In the genomic region with DNA sequence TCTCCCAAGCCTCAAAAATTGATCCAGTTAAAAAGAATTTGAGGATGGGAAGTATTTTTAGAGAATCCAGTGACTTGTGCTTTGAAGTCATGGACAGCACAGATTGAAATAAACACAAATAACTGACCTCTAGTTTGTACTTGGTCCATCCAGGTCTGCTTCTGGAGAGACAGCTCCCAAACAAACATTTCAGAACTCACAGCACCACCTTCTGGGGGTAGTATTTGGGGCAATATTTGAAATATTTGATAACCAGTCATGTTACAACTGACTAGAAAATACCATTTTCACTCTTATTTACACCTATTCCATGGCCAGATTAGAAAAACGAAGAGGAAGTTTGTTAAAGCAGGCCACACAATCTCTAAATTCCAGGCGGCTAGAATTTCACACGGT, we compare ENCODE assay signal across 15 cellular contexts. TPM values are rescaled to one million over a fixed set of nuclear protein-coding genes. Genes with fewer than 3 reads are reported as not detected.
A peak's percentile ranks its signal among the peaks of the same experiment; 100 is the strongest.
DNase-seq lines count a peak whose midpoint lies in the region; ATAC-seq, FAIRE-seq and TF ChIP-seq lines count a peak whose summit lies in the region.
"Had no signal": no experiment of that assay in that cellular context is flagged by ENCODE, and none has a peak within 500 bp of the region (broad histone marks: within the 10 kb centered on the region; RNA-seq: fewer than 3 reads in every experiment).

No MANE protein-coding gene starts in this region.

- H3K14ac ChIP-seq in H1 (ENCODE audit: insufficient read length): no peak overlapping the region

- H3K27me3 ChIP-seq in GM23338 (ENCODE audit: insufficient read depth) (no peaks in the 10 kb centered on the region), H1 (replicated peaks in 1 of 4; ENCODE audit: control insufficient read depth in 3 of 4, extremely low read depth in 1 of 4, insufficient read depth in 3 of 4, low read length in 3 of 4) (no peaks in the 10 kb centered on the region), neural progenitor cell (no peaks in the 10 kb centered on the region), vagina (no peaks in the 10 kb centered on the region)
- H3K27me3 ChIP-seq: ovary had no signal

- peak; percentile 28 to 47; a peak in 3 of 4 replicates for TF ChIP-seq CTCF in GM23338 (conservative IDR thresholded peaks at IDR 0.05; ENCODE audit: low read depth in 2 of 2)
- peak in 2 of 3 experiments; percentile 7 to 23; a peak in 1 of 4 replicates for TF ChIP-seq CTCF in H1 (IDR thresholded peaks at IDR 0.05; ENCODE audit: control extremely low read depth in 1 of 3, insufficient read depth in 1 of 3, low read depth in 1 of 3, low read length in 3 of 3)
- TF ChIP-seq CTCF in neural progenitor cell (IDR thresholded peaks at IDR 0.05): peak; percentile 39
- TF ChIP-seq CTCF in vagina (IDR thresholded peaks at IDR 0.05): peak in 1 of 3 experiments; percentile 30

- FAIRE-seq in H1 (lab: Jason Lieb, UNC): no peak
- FAIRE-seq: frontal cortex, HTR-8/SVneo had no signal

- H2BK12ac ChIP-seq in H1 (ENCODE audit: low read depth, low read length): no peak overlapping the region

- H3K27ac Mint-ChIP-seq in GM23338 (no peak overlapping the region), neural progenitor cell (no peak overlapping the region)
- H3K27ac Mint-ChIP-seq in activated CD4-positive, alpha-beta T cell treated with anti-CD3 and anti-CD28 coated beads, Interleukin-2, amount 10 ng/mL, durations not matched to agents 7 days and 5 days: no peak overlapping the region
- H3K27ac Mint-ChIP-seq: activated T-cell treated with anti-CD3 and anti-CD28 coated beads, Interleukin-2, amount 50 U/mL, for 72 hours; stimulated activated naive CD8-positive, alpha-beta T cell treated with anti-CD3 and anti-CD28 coated beads, Interleukin-15, Interleukin-2, amounts not matched to agents 100 ng/mL and 50 ng/mL, for 24 hours had no signal

- DNase-seq in GM23338 (ENCODE audit: low spot score) (no peak), OCI-M1 (lab: John Stamatoyannopoulos, UW) (peak; percentile 82), H1 (ENCODE audit: low read depth in 1 of 2, low spot score in 2 of 2) (no peak), neural progenitor cell (ENCODE audit: low spot score) (peak; percentile 21), vagina (ENCODE audit: extremely low spot score in 2 of 2) (no peak), NCI-H226 (no peak)
- no peak for DNase-seq in activated CD4-positive, alpha-beta T cell treated with anti-CD3 and anti-CD28 coated beads, Interleukin-2, amount 10 ng/mL, durations not matched to agents 7 days and 5 days
- DNase-seq: activated CD4-positive, CD25-positive, alpha-beta regulatory T cell; activated T-cell treated with anti-CD3 and anti-CD28 coated beads, Interleukin-2, amount 50 U/mL, for 72 hours; NCI-H2107; ovary; stimulated activated CD4-positive, alpha-beta T cell treated with anti-CD3 and anti-CD28 coated beads, Interleukin-2, amount 100 ng/mL, for 24 hours had no signal

- H3K9me3 ChIP-seq in H1 (ENCODE audit: insufficient read depth in 2 of 2, low read depth in 1 of 2, low read length in 1 of 2) (no peaks in the 10 kb centered on the region; a peak in 1 of 4 replicates), neural progenitor cell (ENCODE audit: low read depth) (no peaks in the 10 kb centered on the region), vagina (no peaks in the 10 kb centered on the region)
- H3K9me3 ChIP-seq: ovary had no signal

- no peak overlapping the region for H3K4ac ChIP-seq in H1 (replicated peaks; ENCODE audit: insufficient read length, low read depth, low read length)

- no peaks in the 10 kb centered on the region for H3K79me1 ChIP-seq in H1 (ENCODE audit: low read depth, low read length)

- peak; percentile 30 to 54; a peak in 3 of 4 replicates for TF ChIP-seq RAD21 in H1 (IDR thresholded peaks at IDR 0.05 in 1 of 2, conservative IDR thresholded peaks at IDR 0.05 in 1 of 2; ENCODE audit: low read depth in 2 of 2, low read length in 2 of 2)

- TF ChIP-seq POLR2A in H1 (IDR thresholded peaks at IDR 0.05; ENCODE audit: control extremely low read depth in 1 of 2, low read depth in 2 of 2, low read length in 2 of 2) (no peak), vagina (IDR thresholded peaks at IDR 0.05) (no peak)

- no peak overlapping the region for H2AK5ac ChIP-seq in H1 (ENCODE audit: low read depth, low read length)

- no peak overlapping the region for H3K18ac ChIP-seq in H1 (ENCODE audit: extremely low read depth, low read length)

- CTCF ChIA-PET in H1 (lab: Charles Lee; ENCODE audit: partially characterized antibody): interaction anchor here (0.6 to 1.9 kb wide), 11 partner anchors 15 to 403 kb away, joined by 3 to 5 read pairs (median 3); no protein-coding TSS in a partner anchor
- CTCF ChIA-PET in activated CD4-positive, alpha-beta T cell treated with anti-CD3 and anti-CD28 coated beads, Interleukin-2, amount 10 ng/mL, durations not matched to agents 7 days and 5 days (lab: Charles Lee): interaction anchor here (0.7 kb wide), 1 partner anchor 40 kb away, joined by 3 read pairs; no protein-coding TSS in a partner anchor

- H2BK15ac ChIP-seq in H1 (ENCODE audit: low read length): no peak overlapping the region

- H3K36me3 Mint-ChIP-seq in GM23338 (ENCODE audit: low read depth) (peaks cover 16% of the 10 kb centered on the region; the same call in 2 of the 3 replicates), neural progenitor cell (no peaks in the 10 kb centered on the region)
- H3K36me3 Mint-ChIP-seq in activated CD4-positive, alpha-beta T cell treated with anti-CD3 and anti-CD28 coated beads, Interleukin-2, amount 10 ng/mL, durations not matched to agents 7 days and 5 days (ENCODE audit: low read depth): peaks cover 31% of the 10 kb centered on the region

- no peak overlapping the region for H2BK5ac ChIP-seq in H1 (ENCODE audit: low read depth, low read length)

- no peaks in the 10 kb centered on the region for H3K27me3 Mint-ChIP-seq in GM23338 (ENCODE audit: insufficient read depth, low read depth, poor library complexity)
- no peaks in the 10 kb centered on the region for H3K27me3 Mint-ChIP-seq in neural progenitor cell (ENCODE audit: insufficient read depth, low read depth)
- no peaks in the 10 kb centered on the region for H3K27me3 Mint-ChIP-seq in activated CD4-positive, alpha-beta T cell treated with anti-CD3 and anti-CD28 coated beads, Interleukin-2, amount 10 ng/mL, durations not matched to agents 7 days and 5 days
- H3K27me3 Mint-ChIP-seq: stimulated activated naive CD8-positive, alpha-beta T cell treated with anti-CD3 and anti-CD28 coated beads, Interleukin-15, Interleukin-2, amounts not matched to agents 100 ng/mL and 50 ng/mL, for 24 hours had no signal

- POLR2A ChIA-PET in H1 (lab: Charles Lee; ENCODE audit: partially characterized antibody): interaction anchor here (0.9 to 4.3 kb wide), 3 partner anchors 12 to 55 kb away, joined by 3 to 26 read pairs (median 5); no protein-coding TSS in a partner anchor
- POLR2A ChIA-PET in activated CD4-positive, alpha-beta T cell treated with anti-CD3 and anti-CD28 coated beads, Interleukin-2, amount 10 ng/mL, durations not matched to agents 7 days and 5 days (lab: Charles Lee): no interaction called here

- H3K9me3 Mint-ChIP-seq in GM23338: no peaks in the 10 kb centered on the region; the same call in 2 of the 3 replicates
- no peaks in the 10 kb centered on the region for H3K9me3 Mint-ChIP-seq in neural progenitor cell
- peaks cover 2% of the 10 kb centered on the region for H3K9me3 Mint-ChIP-seq in activated CD4-positive, alpha-beta T cell treated with anti-CD3 and anti-CD28 coated beads, Interleukin-2, amount 10 ng/mL, durations not matched to agents 7 days and 5 days
- H3K9me3 Mint-ChIP-seq: activated T-cell treated with anti-CD3 and anti-CD28 coated beads, Interleukin-2, amount 50 U/mL, for 72 hours had no signal

- no peak overlapping the region for H2BK20ac ChIP-seq in H1 (ENCODE audit: low read length)

- H3K4me3 Mint-ChIP-seq in GM23338 (no peak overlapping the region), neural progenitor cell (no peak overlapping the region)
- no peak overlapping the region for H3K4me3 Mint-ChIP-seq in activated CD4-positive, alpha-beta T cell treated with anti-CD3 and anti-CD28 coated beads, Interleukin-2, amount 10 ng/mL, durations not matched to agents 7 days and 5 days
- H3K4me3 Mint-ChIP-seq: activated T-cell treated with anti-CD3 and anti-CD28 coated beads, Interleukin-2, amount 50 U/mL, for 72 hours; stimulated activated naive CD8-positive, alpha-beta T cell treated with anti-CD3 and anti-CD28 coated beads, Interleukin-15, Interleukin-2, amounts not matched to agents 100 ng/mL and 50 ng/mL, for 24 hours had no signal

- no peak overlapping the region for H4K8ac ChIP-seq in H1 (ENCODE audit: extremely low read depth, insufficient read depth, low read length)

- H4K91ac ChIP-seq in H1 (replicated peaks; ENCODE audit: insufficient read length, low read length): no peak overlapping the region

- H4K5ac ChIP-seq in H1 (ENCODE audit: insufficient read length, low read depth, low read length): no peak overlapping the region

- H3K36me3 ChIP-seq in GM23338 (ENCODE audit: insufficient read depth) (no peaks in the 10 kb centered on the region), H1 (ENCODE audit: control insufficient read depth in 2 of 4, insufficient read depth in 4 of 4, low read length in 3 of 4) (peaks cover 0 to 11% (median 3%) of the 10 kb centered on the region in 4 experiments; a peak in 3 of 8 replicates), neural progenitor cell (no peaks in the 10 kb centered on the region), vagina (no peaks in the 10 kb centered on the region)
- H3K36me3 ChIP-seq: ovary had no signal

- H4K20me1 ChIP-seq in GM23338 (replicated peaks; ENCODE audit: insufficient read depth) (no peaks in the 10 kb centered on the region), H1 (replicated peaks in 1 of 2; ENCODE audit: control insufficient read depth in 1 of 2, insufficient read depth in 2 of 2, low read length in 2 of 2) (no peaks in the 10 kb centered on the region), neural progenitor cell (ENCODE audit: low read depth) (no peaks in the 10 kb centered on the region)

- H3K4me1 Mint-ChIP-seq in GM23338 (peaks cover 8% of the 10 kb centered on the region; the same call in 2 of the 3 replicates), neural progenitor cell (no peaks in the 10 kb centered on the region)
- H3K4me1 Mint-ChIP-seq in activated CD4-positive, alpha-beta T cell treated with anti-CD3 and anti-CD28 coated beads, Interleukin-2, amount 10 ng/mL, durations not matched to agents 7 days and 5 days: no peaks in the 10 kb centered on the region

- H3K4me1 ChIP-seq in GM23338 (ENCODE audit: insufficient read depth) (no peaks in the 10 kb centered on the region), H1 (replicated peaks in 1 of 4; ENCODE audit: control insufficient read depth in 3 of 4, insufficient read depth in 4 of 4, low read length in 3 of 4) (no peaks in the 10 kb centered on the region; a peak in 1 of 7 replicates), neural progenitor cell (no peaks in the 10 kb centered on the region), vagina (peaks cover 54% of the 10 kb centered on the region)

- no peak overlapping the region for H2AFZ ChIP-seq in GM23338
- no peak overlapping the region for H2AFZ ChIP-seq in H1 (ENCODE audit: low read length)
- H2AFZ ChIP-seq in neural progenitor cell (replicated peaks): no peak overlapping the region

- H3K23me2 ChIP-seq in H1 (ENCODE audit: low read depth, low read length): no peaks in the 10 kb centered on the region

- H3K4me3 ChIP-seq in GM23338 (no peak overlapping the region), H1 (ENCODE audit: extremely low read depth in 1 of 4, insufficient read depth in 2 of 4, low read depth in 3 of 4, low read length in 4 of 4) (no peak overlapping the region), neural progenitor cell (no peak overlapping the region), vagina (no peak overlapping the region)
- H3K4me3 ChIP-seq: ovary had no signal

- H3K27ac ChIP-seq in GM23338 (ENCODE audit: low read depth) (no peak overlapping the region), H1 (ENCODE audit: low read depth, low read length) (no peak overlapping the region), neural progenitor cell (no peak overlapping the region), vagina (no peak overlapping the region)
- H3K27ac ChIP-seq: ovary had no signal

- intact Hi-C loops in vagina (cut with DNase I): no loop called here

- ATAC-seq in GM23338: no peak
- ATAC-seq: activated T-cell treated with anti-CD3 and anti-CD28 coated beads, Interleukin-2, amount 50 U/mL, for 72 hours had no signal

- H3K56ac ChIP-seq in H1 (replicated peaks; ENCODE audit: insufficient read length, low read depth, low read length): no peak overlapping the region

- no peak overlapping the region for H3K23ac ChIP-seq in H1 (ENCODE audit: insufficient read length)

- H3K9me2 ChIP-seq in GM23338 (ENCODE audit: insufficient read depth): no peaks in the 10 kb centered on the region

- H3K9ac ChIP-seq in H1 (replicated peaks in 1 of 4; ENCODE audit: extremely low read depth in 1 of 4, low read depth in 3 of 4, low read length in 3 of 4): no peak overlapping the region
- H3K9ac ChIP-seq in neural progenitor cell: no peak overlapping the region

- WGBS in H1 (ENCODE audit: extremely low coverage in 1 of 2, insufficient coverage in 1 of 2, insufficient read length in 1 of 2, insufficient replicate concordance in 2 of 2, low coverage in 1 of 2, low lambda C conversion rate in 2 of 2, missing lambda C conversion rate in 1 of 2), 2 experiments: 82% methylated on average over 3 of the region's 3 CpGs; no CpG with 5 or more reads in 1 of the 2 experiments

- H2BK120ac ChIP-seq in H1 (replicated peaks; ENCODE audit: low read depth, low read length): no peak overlapping the region

- H3K4me2 ChIP-seq in GM23338 (no peak overlapping the region), H1 (ENCODE audit: insufficient read depth in 1 of 2, low read depth in 2 of 2, low read length in 2 of 2) (no peak overlapping the region), neural progenitor cell (no peak overlapping the region)

- no peaks in the 10 kb centered on the region for H3F3A ChIP-seq in GM23338 (replicated peaks; ENCODE audit: low read depth)
- no peaks in the 10 kb centered on the region for H3F3A ChIP-seq in neural progenitor cell (ENCODE audit: low read depth)

- H3K79me2 ChIP-seq in GM23338 (replicated peaks; ENCODE audit: insufficient read depth): no peaks in the 10 kb centered on the region
- H3K79me2 ChIP-seq in H1 (ENCODE audit: control insufficient read depth in 1 of 2, insufficient read depth in 2 of 2, low read length in 2 of 2): no peaks in the 10 kb centered on the region
- no peaks in the 10 kb centered on the region for H3K79me2 ChIP-seq in neural progenitor cell (ENCODE audit: low read depth)

- TF ChIP-seq EP300 in H1 (IDR thresholded peaks at IDR 0.05; ENCODE audit: borderline replicate concordance in 1 of 2, low read depth in 2 of 2, low read length in 2 of 2): no peak

RNA-seq across cellular contexts. Expression of a gene that starts 56.2 kb away (rescaled TPM):
- 396 and 408 TPM in 2 replicates for total RNA-seq in GM23338 (2014; rRNA removed; shearing (Covaris generic))
- 432 and 444 TPM in 2 replicates for polyA plus RNA-seq in GM23338 (2016; fragmentation: Nextera tagmentation; extraction: Ambion mirVana)
- total RNA-seq in H1 (2021; fragmentation: NEBNext Ultra II Directional; extraction: Animal tissue kit (Norgen Biotek cat#: 25700)): 362 and 369 TPM in 2 replicates
- polyA plus RNA-seq in H1 (2011; rRNA removed): 225 and 347 TPM in 2 replicates
- 320 TPM for polyA plus RNA-seq in H1 (2011; cell fraction: cytosol; rRNA removed)
- polyA plus RNA-seq in H1 (2011; cell fraction: nucleus; rRNA removed): 200 TPM
- polyA plus RNA-seq in H1 (2012, experiment 1 of 2): 345 to 487 TPM (median 367 TPM) in 4 replicates
- polyA plus RNA-seq in H1 (2012, experiment 2 of 2): 182 TPM
- 653 TPM for polyA plus RNA-seq in H1 (2013, experiment 1 of 2)
- polyA plus RNA-seq in H1 (2013, experiment 2 of 2): 644 TPM
- polyA minus RNA-seq in H1 (2011; rRNA and poly(A)+ RNA removed): 275 and 478 TPM in 2 replicates
- polyA minus RNA-seq in H1 (2011; cell fraction: cytosol; rRNA and poly(A)+ RNA removed): 318 TPM
- polyA minus RNA-seq in H1 (2011; cell fraction: nucleus; rRNA and poly(A)+ RNA removed): 435 TPM
- 94.6 and 96.4 TPM in 2 replicates for total RNA-seq in neural progenitor cell (ENCODE audit: low replicate concordance)
- 100 to 1,000 TPM; 230 to 272 TPM for total RNA-seq in activated CD4-positive, alpha-beta T cell treated with anti-CD3 and anti-CD28 coated beads, Interleukin-2, amount 10 ng/mL, durations not matched to agents 7 days and 5 days
- total RNA-seq in vagina: 84.7 TPM

Comparison
In these comparisons a context has a peak if more than half of its experiments do, and no peak if none do; other contexts are left out.
1. DNase-seq: peak in OCI-M1 (single experiment) and neural progenitor cell (single experiment); none in GM23338 (single experiment), H1 (0 of 2), activated CD4-positive, alpha-beta T cell treated with anti-CD3 and anti-CD28 coated beads, Interleukin-2, amount 10 ng/mL, durations not matched to agents 7 days and 5 days (single experiment), vagina (0 of 2) and NCI-H226 (single experiment).